ENCODE assay signal across 2 cellular contexts in genomic region chr18:58241026-58241679, GRCh38.
TF ChIP-seq lines count a peak whose summit lies in the region.

No MANE protein-coding gene starts in this region.

TF ChIP-seq in HepG2, 621 proteins besides CTCF, POLR2A, EP300 and RAD21:
- TF ChIP-seq ZNF629 (CRISPR knock-in tag; conservative IDR thresholded peaks at IDR 0.05) (peak; percentile 82), RBM22 (optimal IDR thresholded peaks at IDR 0.05; ENCODE audit: low read length) (peak; percentile 16), JDP2 (CRISPR knock-in tag; IDR thresholded peaks at IDR 0.05; ENCODE audit: borderline replicate concordance) (no peak)

TF ChIP-seq in K562, 482 proteins besides CTCF, POLR2A, EP300 and RAD21:
- 0 out of 2 replicates have a peak, but pooled peaks have one; percentile 42 for TF ChIP-seq ADNP (tag; IDR thresholded peaks at IDR 0.05)
- TF ChIP-seq BCOR (IDR thresholded peaks at IDR 0.05), result peak; percentile 57; the same call in 1 of the 2 replicates
- TF ChIP-seq ELK3 (CRISPR knock-in tag; IDR thresholded peaks at IDR 0.05), result no peak
- no peak for TF ChIP-seq MCM5 (IDR thresholded peaks at IDR 0.05; ENCODE audit: low read depth)
- TF ChIP-seq AFF4 (CRISPR knock-in tag; IDR thresholded peaks at IDR 0.05), result no peak
- TF ChIP-seq RBM25 (IDR thresholded peaks at IDR 0.05; ENCODE audit: low read depth, low read length, severe bottlenecking), result peak; percentile 92
- no peak for TF ChIP-seq SREBF2 (CRISPR knock-in tag; IDR thresholded peaks at IDR 0.05)
- TF ChIP-seq CEBPZ (IDR thresholded peaks at IDR 0.05; ENCODE audit: borderline replicate concordance, low read depth, low read length), result no peak
- TF ChIP-seq TFE3 (CRISPR knock-in tag; IDR thresholded peaks at IDR 0.05), result no peak
- TF ChIP-seq KLF6 (CRISPR knock-in tag; IDR thresholded peaks at IDR 0.05; ENCODE audit: borderline replicate concordance), result no peak
- no peak for TF ChIP-seq NFE2L1 (tag; IDR thresholded peaks at IDR 0.05; ENCODE audit: borderline replicate concordance, low read depth)
- TF ChIP-seq BDP1 (IDR thresholded peaks at IDR 0.05; ENCODE audit: insufficient read depth, insufficient read length), result no peak
- no peak for TF ChIP-seq PURB (CRISPR knock-in tag; IDR thresholded peaks at IDR 0.05; ENCODE audit: low read depth)
- TF ChIP-seq HSF4 (CRISPR knock-in tag; IDR thresholded peaks at IDR 0.05; ENCODE audit: borderline replicate concordance), result no peak
